In the genomic region with DNA sequence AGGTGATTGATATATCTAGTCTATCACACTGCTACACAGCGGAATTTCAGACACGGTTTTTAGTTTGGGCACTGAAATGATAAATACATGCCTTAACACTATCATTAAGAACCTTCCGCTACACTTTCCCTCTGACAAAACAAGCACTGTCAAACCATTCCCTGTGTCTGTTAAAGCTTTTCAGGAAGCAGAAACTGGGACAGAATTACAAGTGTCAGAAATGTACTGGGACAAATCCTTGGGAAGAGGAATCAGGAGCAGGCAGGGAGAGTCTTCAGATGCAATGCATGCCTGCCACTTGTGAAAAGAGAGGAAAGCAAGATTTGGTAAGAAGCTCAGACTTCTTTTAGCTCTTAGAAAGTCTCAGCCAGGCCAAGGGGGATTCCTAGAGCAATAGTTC, we compare ENCODE assay signal across 16 cellular contexts.
DNase-seq lines count a peak whose midpoint lies in the region; ATAC-seq and TF ChIP-seq lines count a peak whose summit lies in the region.
"Had no signal": no experiment of that assay in that cellular context is flagged by ENCODE, and none has a peak within 500 bp of the region (broad histone marks: within the 10 kb centered on the region; RNA-seq: fewer than 3 reads in every experiment).

No MANE protein-coding gene starts in this region.

- H3K14ac ChIP-seq in H9 (ENCODE audit: insufficient read depth, low read length) = no peak overlapping the region

- H4K91ac ChIP-seq in H9 (ENCODE audit: insufficient read length, low read depth, low read length) = no peak overlapping the region

- H3K4ac ChIP-seq in H9 (ENCODE audit: low read depth, low read length) = no peak overlapping the region

- TF ChIP-seq RAD21 in neural cell (conservative IDR thresholded peaks at IDR 0.05) = no peak

- H3K4me3 ChIP-seq in PC-9 (no peak overlapping the region), neural cell (ENCODE audit: low read length) (no peak overlapping the region), aorta (ENCODE audit: low read length in 2 of 2) (no peak overlapping the region), A673 (ENCODE audit: low read depth, low read length, poor library complexity, severe bottlenecking) (no peak overlapping the region)
- H3K4me3 ChIP-seq: A549, GM23248 had no signal

- no peak overlapping the region for H2BK15ac ChIP-seq in H9 (ENCODE audit: low read depth, low read length)

- H3K4me3 Mint-ChIP-seq in H9 (no peak overlapping the region), type B pancreatic cell (peak overlapping the region; percentile 56)
- H3K4me3 Mint-ChIP-seq: CD4-positive, alpha-beta memory T cell had no signal

- H3K27ac Mint-ChIP-seq in H9 (peak overlapping the region in 2 of 3 experiments; percentile 31 to 48; a peak in 3 of 7 replicates), type B pancreatic cell (no peak overlapping the region)
- H3K27ac Mint-ChIP-seq: CD4-positive, alpha-beta memory T cell had no signal

- H3K79me1 ChIP-seq in H9 (ENCODE audit: insufficient read depth, low read depth, low read length, poor library complexity, severe bottlenecking) = no peaks in the 10 kb centered on the region

- no peaks in the 10 kb centered on the region for H3K36me3 ChIP-seq in PC-9 (ENCODE audit: low read depth)
- H3K36me3 ChIP-seq in neural cell (ENCODE audit: insufficient read depth, low read length) = no peaks in the 10 kb centered on the region
- no peaks in the 10 kb centered on the region for H3K36me3 ChIP-seq in aorta (ENCODE audit: control insufficient read depth in 1 of 2, insufficient read depth in 2 of 2, low read length in 1 of 2)
- no peaks in the 10 kb centered on the region for H3K36me3 ChIP-seq in A673 (ENCODE audit: insufficient read depth, low read length, poor library complexity, severe bottlenecking)

- POLR2A ChIA-PET in PC-9 (lab: Charles Lee; ENCODE audit: unreplicated experiment) = no interaction called here
- POLR2A ChIA-PET in A673 (lab: Charles Lee; ENCODE audit: low non-redundant PET) = no interaction called here

- no peak overlapping the region for H3T11ph ChIP-seq in H9 (ENCODE audit: low read length)

- H3K23ac ChIP-seq in H9 (ENCODE audit: insufficient read length, low read depth, low read length) = no peak overlapping the region

- no peak overlapping the region for H3K4me2 ChIP-seq in H9 (ENCODE audit: insufficient read depth, insufficient read length, low read length)
- no peak overlapping the region for H3K4me2 ChIP-seq in PC-9
- H3K4me2 ChIP-seq in neural cell (ENCODE audit: low read length) = no peak overlapping the region
- H3K4me2 ChIP-seq: A549 had no signal

- no CpG with 5 or more reads among the region's 3 CpGs for WGBS in H9 (ENCODE audit: extremely low coverage, insufficient read length, low lambda C conversion rate)
- 80 to 83% methylated on average over 3 of the region's 3 CpGs for WGBS in aorta, 2 donors

- H3K4me1 Mint-ChIP-seq in H9 (peaks cover 8 to 17% of the 10 kb centered on the region in 2 experiments), type B pancreatic cell (ENCODE audit: unreplicated experiment) (no peaks in the 10 kb centered on the region)
- H3K4me1 Mint-ChIP-seq: CD4-positive, alpha-beta memory T cell had no signal

- H4K5ac ChIP-seq in H9 (ENCODE audit: insufficient read length, low read depth, low read length) = no peak overlapping the region

- H3K9me2 ChIP-seq in PC-9 (ENCODE audit: insufficient read depth) (no peaks in the 10 kb centered on the region), neural cell (ENCODE audit: insufficient read depth, low read length) (no peaks in the 10 kb centered on the region)

- H3K27me3 Mint-ChIP-seq in H9 (ENCODE audit: low read depth) = no peaks in the 10 kb centered on the region
- H3K27me3 Mint-ChIP-seq in type B pancreatic cell = peaks cover 2% of the 10 kb centered on the region

- DNase-seq in H9 (no peak), PC-9 (no peak), type B pancreatic cell (ENCODE audit: extremely low spot score, unreplicated experiment) (no peak), aorta (no peak), A673 (ENCODE audit: low spot score) (no peak), NCI-H345 (lab: John Stamatoyannopoulos, UW) (no peak)
- DNase-seq: 8988T; C1 segment of cervical spinal cord; Caco-2; CD4-positive, alpha-beta memory T cell; DMS153; DND-41; GM23248; HCEC 1CT had no signal

- CTCF ChIA-PET in PC-9 (lab: Charles Lee) = no interaction called here
- CTCF ChIA-PET in A673 (lab: Charles Lee) = no interaction called here

- H2BK120ac ChIP-seq in H9 (ENCODE audit: low read depth, low read length, poor library complexity, severe bottlenecking) = no peak overlapping the region

- no peak overlapping the region for H2BK5ac ChIP-seq in H9 (ENCODE audit: insufficient read length, low read length)

- H4K20me1 ChIP-seq in H9 (ENCODE audit: control insufficient read depth, insufficient read depth, insufficient read length) (no peaks in the 10 kb centered on the region), PC-9 (ENCODE audit: insufficient read depth) (no peaks in the 10 kb centered on the region), neural cell (ENCODE audit: insufficient read depth) (no peaks in the 10 kb centered on the region)

- H3K23me2 ChIP-seq in H9 (ENCODE audit: insufficient read length, low read depth, low read length, poor library complexity, severe bottlenecking) = no peaks in the 10 kb centered on the region

- H3K79me2 ChIP-seq in H9 (ENCODE audit: insufficient read depth, low read length) (no peaks in the 10 kb centered on the region), PC-9 (ENCODE audit: low read depth) (no peaks in the 10 kb centered on the region), neural cell (replicated peaks; ENCODE audit: insufficient read depth, low read length) (no peaks in the 10 kb centered on the region)

- no peaks in the 10 kb centered on the region for H3F3A ChIP-seq in PC-9 (ENCODE audit: insufficient read depth, low read depth)
- no peaks in the 10 kb centered on the region for H3F3A ChIP-seq in neural cell (ENCODE audit: insufficient read depth, low read length, poor library complexity, severe bottlenecking)

- H3K27me3 ChIP-seq in H9 (ENCODE audit: insufficient read depth, low read length) (no peaks in the 10 kb centered on the region), PC-9 (ENCODE audit: insufficient read depth, low read depth) (no peaks in the 10 kb centered on the region), neural cell (ENCODE audit: insufficient read depth, low read depth, low read length) (no peaks in the 10 kb centered on the region), aorta (ENCODE audit: control insufficient read depth in 1 of 2, insufficient read depth in 2 of 2, low read length in 1 of 2) (no peaks in the 10 kb centered on the region), A673 (replicated peaks; ENCODE audit: insufficient read depth, low read depth, low read length, poor library complexity) (no peaks in the 10 kb centered on the region)

- TF ChIP-seq EP300 in neural cell (conservative IDR thresholded peaks at IDR 0.05; ENCODE audit: poor library complexity, severe bottlenecking) = no peak

- H3K27ac ChIP-seq in H9 (ENCODE audit: insufficient read length, low read depth, low read length) (no peak overlapping the region), PC-9 (no peak overlapping the region), neural cell (ENCODE audit: low read length) (no peak overlapping the region), aorta (ENCODE audit: low read depth in 1 of 2, low read length in 2 of 2) (no peak overlapping the region), A673 (ENCODE audit: low read depth, low read length, poor library complexity, severe bottlenecking) (no peak overlapping the region)
- H3K27ac ChIP-seq: A549, GM23248 had no signal

- H3K9ac ChIP-seq in H9 (ENCODE audit: extremely low read depth, insufficient read length, low read length) (no peak overlapping the region), neural cell (ENCODE audit: low read length) (no peak overlapping the region)
- H3K9ac ChIP-seq: GM23248 had no signal

- H2BK20ac ChIP-seq in H9 (ENCODE audit: low read depth, low read length, poor library complexity, severe bottlenecking) = no peak overlapping the region

- no peak for ATAC-seq in aorta (ENCODE audit: low FRiP score)
- ATAC-seq: A549 had no signal

- no peak overlapping the region for H3K18ac ChIP-seq in H9 (ENCODE audit: insufficient read length, low read depth, low read length)

- H3K9me3 Mint-ChIP-seq in H9 = no peaks in the 10 kb centered on the region; a peak in 1 of 5 replicates
- no peaks in the 10 kb centered on the region for H3K9me3 Mint-ChIP-seq in type B pancreatic cell

- H4K8ac ChIP-seq in H9 (replicated peaks; ENCODE audit: insufficient read length, low read depth, low read length) = no peak overlapping the region

- no peak overlapping the region for H2AK5ac ChIP-seq in H9 (ENCODE audit: insufficient read length, low read length)

- H3K9me3 ChIP-seq in H9 (ENCODE audit: control insufficient read depth, low read depth, low read length) (no peaks in the 10 kb centered on the region), PC-9 (ENCODE audit: insufficient read depth, low read depth) (no peaks in the 10 kb centered on the region), neural cell (ENCODE audit: low read length) (no peaks in the 10 kb centered on the region), aorta (ENCODE audit: control insufficient read depth, low read length) (peaks cover 1% of the 10 kb centered on the region), A673 (ENCODE audit: low read depth, low read length, poor library complexity, severe bottlenecking) (no peaks in the 10 kb centered on the region)
- H3K9me3 ChIP-seq: A549, Caco-2 had no signal

- H2AFZ ChIP-seq in H9 (ENCODE audit: low read length) (no peak overlapping the region), PC-9 (peak overlapping the region; percentile 59; the same call in 1 of the 2 replicates), neural cell (ENCODE audit: low read depth, low read length) (no peak overlapping the region)
- H2AFZ ChIP-seq: GM23248 had no signal

- TF ChIP-seq CTCF in H9 (conservative IDR thresholded peaks at IDR 0.05) = no peak
- no peak for TF ChIP-seq CTCF in PC-9 (conservative IDR thresholded peaks at IDR 0.05)
- no peak for TF ChIP-seq CTCF in neural cell (IDR thresholded peaks at IDR 0.05; ENCODE audit: poor library complexity, severe bottlenecking)
- no peak for TF ChIP-seq CTCF in type B pancreatic cell (conservative IDR thresholded peaks at IDR 0.05)
- TF ChIP-seq CTCF in A673 (conservative IDR thresholded peaks at IDR 0.05; ENCODE audit: low read depth, low read length) = no peak

- no peak overlapping the region for H3K56ac ChIP-seq in H9 (ENCODE audit: insufficient read length, low read depth, low read length)

- intact Hi-C loops in PC-9 (cut with micrococcal nuclease; ENCODE audit: unreplicated experiment) (no loop called here), aorta (cut with DNase I) (no loop called here), A673 (cut with micrococcal nuclease; ENCODE audit: unreplicated experiment) (no loop called here)

- BruUV-seq in PC-9 (replicated peaks; lab: Mats Ljungman, UMichigan) (no TSS peak), A673 (replicated peaks; lab: Mats Ljungman, UMichigan) (no TSS peak)

- H2BK12ac ChIP-seq in H9 (ENCODE audit: insufficient read length, low read depth, low read length) = no peak overlapping the region

- H3K4me1 ChIP-seq in H9 (ENCODE audit: insufficient read depth, low read length) (no peaks in the 10 kb centered on the region), PC-9 (replicated peaks; ENCODE audit: insufficient read depth) (no peaks in the 10 kb centered on the region), aorta (ENCODE audit: control insufficient read depth in 1 of 2, insufficient read depth in 2 of 2, low read length in 2 of 2) (no peaks in the 10 kb centered on the region), A673 (ENCODE audit: insufficient read depth, low read length, poor library complexity, severe bottlenecking) (no peaks in the 10 kb centered on the region)
- H3K4me1 ChIP-seq: A549, Caco-2 had no signal

- no peaks in the 10 kb centered on the region for H3K36me3 Mint-ChIP-seq in H9 (ENCODE audit: insufficient read depth in 1 of 3, low read depth in 3 of 3)
- no peaks in the 10 kb centered on the region for H3K36me3 Mint-ChIP-seq in type B pancreatic cell
- H3K36me3 Mint-ChIP-seq: CD4-positive, alpha-beta memory T cell had no signal
